ENCODE assay signal across 16 cellular contexts in the genomic region with DNA sequence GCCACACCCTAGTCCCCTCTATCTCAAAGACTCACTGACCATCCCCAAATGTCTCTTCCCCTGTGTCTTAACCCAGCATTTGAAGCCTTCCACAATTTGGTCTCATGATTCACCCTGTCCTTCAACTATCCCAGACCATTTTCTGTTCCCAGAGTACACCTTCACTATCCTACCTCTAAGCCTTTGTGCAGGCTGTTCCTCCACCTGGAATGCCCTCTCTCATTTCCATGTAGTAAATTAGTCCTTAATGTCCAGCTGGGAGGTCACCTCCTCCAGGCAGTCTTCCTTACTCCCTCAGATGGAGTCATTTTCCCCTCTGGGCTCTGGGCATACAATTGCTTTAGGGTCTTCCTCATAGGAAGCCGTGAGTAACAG. TPM values are rescaled to one million over a fixed set of nuclear protein-coding genes. Genes with fewer than 3 reads are reported as not detected.
DNase-seq lines count a peak whose midpoint lies in the region; ATAC-seq and TF ChIP-seq lines count a peak whose summit lies in the region.
"Had no signal": no experiment of that assay in that cellular context is flagged by ENCODE, and none has a peak within 500 bp of the region (broad histone marks: within the 10 kb centered on the region; RNA-seq: fewer than 3 reads in every experiment).

No MANE protein-coding gene starts in this region.

- H3K9me3 Mint-ChIP-seq in activated T-cell treated with anti-CD3 and anti-CD28 coated beads, Interleukin-2, amount 50 U/mL, for 24 hours = no peaks in the 10 kb centered on the region
- peaks cover 3% of the 10 kb centered on the region for H3K9me3 Mint-ChIP-seq in activated T-cell treated with anti-CD3 and anti-CD28 coated beads, Interleukin-2, amount 50 U/mL, for 4 hours
- H3K9me3 Mint-ChIP-seq in HFFc6 = no peaks in the 10 kb centered on the region
- H3K9me3 Mint-ChIP-seq in activated T-helper 17 cell treated with anti-CD3 and anti-CD28 coated beads, Interleukin-2, amount 50 U/mL, for 72 hours = no peaks in the 10 kb centered on the region
- no peaks in the 10 kb centered on the region for H3K9me3 Mint-ChIP-seq in neural crest cell
- H3K9me3 Mint-ChIP-seq: dendritic cell treated with granulocyte-macrophage colony-stimulating factor and Interleukin-4, amounts not matched to agents 40 ng/mL and 50 ng/mL, for 4 days had no signal

- TF ChIP-seq CTCF in HFFc6 (IDR thresholded peaks at IDR 0.05) (no peak), neural crest cell (conservative IDR thresholded peaks at IDR 0.05) (no peak)

- H3K27ac Mint-ChIP-seq in activated T-cell treated with anti-CD3 and anti-CD28 coated beads, Interleukin-2, amount 50 U/mL, for 24 hours = peak overlapping the region; percentile 76
- peak overlapping the region; percentile 14; the same call in 1 of the 2 replicates for H3K27ac Mint-ChIP-seq in HFFc6
- peak overlapping the region; percentile 7 for H3K27ac Mint-ChIP-seq in activated T-helper 17 cell treated with anti-CD3 and anti-CD28 coated beads, Interleukin-2, amount 50 U/mL, for 72 hours
- no peak overlapping the region for H3K27ac Mint-ChIP-seq in neural crest cell (ENCODE audit: unreplicated experiment)

- DNase-seq in activated T-cell treated with anti-CD3 and anti-CD28 coated beads, Interleukin-2, amount 50 U/mL, for 24 hours = no peak
- no peak for DNase-seq in activated T-cell treated with anti-CD3 and anti-CD28 coated beads, Interleukin-2, amount 50 U/mL, for 4 hours
- DNase-seq in HFFc6 (no peak), neural crest cell (ENCODE audit: low read depth, low spot score) (no peak), NK-92 (lab: John Stamatoyannopoulos, UW; ENCODE audit: unreplicated experiment) (no peak), NCI-H226 (no peak)
- DNase-seq: activated CD4-positive, CD25-positive, alpha-beta regulatory T cell treated with anti-CD3 and anti-CD28 coated beads, Interleukin-2, amount 50 U/mL, for 72 hours; C1 segment of cervical spinal cord; foreskin fibroblast; hippocampal formation; MV-4-11; NCI-H187; NCI-H345 had no signal

- H3K27me3 Mint-ChIP-seq in activated T-cell treated with anti-CD3 and anti-CD28 coated beads, Interleukin-2, amount 50 U/mL, for 24 hours = no peaks in the 10 kb centered on the region
- H3K27me3 Mint-ChIP-seq in activated T-cell treated with anti-CD3 and anti-CD28 coated beads, Interleukin-2, amount 50 U/mL, for 4 hours (ENCODE audit: low read depth) = no peaks in the 10 kb centered on the region
- H3K27me3 Mint-ChIP-seq in HFFc6 (ENCODE audit: insufficient read depth) (peaks cover 9% of the 10 kb centered on the region), neural crest cell (ENCODE audit: low read depth) (peaks cover 18% of the 10 kb centered on the region)
- no peaks in the 10 kb centered on the region for H3K27me3 Mint-ChIP-seq in activated T-helper 17 cell treated with anti-CD3 and anti-CD28 coated beads, Interleukin-2, amount 50 U/mL, for 72 hours

- ATAC-seq in activated T-cell treated with anti-CD3 and anti-CD28 coated beads, Interleukin-2, amount 50 U/mL, for 4 hours = no peak
- no peak for ATAC-seq in activated T-helper 17 cell treated with anti-CD3 and anti-CD28 coated beads, Interleukin-2, amount 50 U/mL, for 72 hours (replicated peaks)
- ATAC-seq in HG02763 (IDR thresholded peaks at IDR 0.05; ENCODE audit: unreplicated experiment) = no peak

- no peak overlapping the region for H3K4me3 Mint-ChIP-seq in activated T-cell treated with anti-CD3 and anti-CD28 coated beads, Interleukin-2, amount 50 U/mL, for 24 hours
- no peak overlapping the region for H3K4me3 Mint-ChIP-seq in activated T-cell treated with anti-CD3 and anti-CD28 coated beads, Interleukin-2, amount 50 U/mL, for 4 hours
- H3K4me3 Mint-ChIP-seq in HFFc6 = no peak overlapping the region
- no peak overlapping the region for H3K4me3 Mint-ChIP-seq in activated T-helper 17 cell treated with anti-CD3 and anti-CD28 coated beads, Interleukin-2, amount 50 U/mL, for 72 hours
- peak overlapping the region; percentile 32 for H3K4me3 Mint-ChIP-seq in neural crest cell
- H3K4me3 Mint-ChIP-seq: dendritic cell treated with granulocyte-macrophage colony-stimulating factor and Interleukin-4, amounts not matched to agents 40 ng/mL and 50 ng/mL, for 4 days had no signal

- peaks cover 45% of the 10 kb centered on the region for H3K4me1 Mint-ChIP-seq in activated T-cell treated with anti-CD3 and anti-CD28 coated beads, Interleukin-2, amount 50 U/mL, for 24 hours (ENCODE audit: low read depth)
- peaks cover 36% of the 10 kb centered on the region for H3K4me1 Mint-ChIP-seq in activated T-cell treated with anti-CD3 and anti-CD28 coated beads, Interleukin-2, amount 50 U/mL, for 4 hours (ENCODE audit: low read depth)
- peaks cover 46% of the 10 kb centered on the region for H3K4me1 Mint-ChIP-seq in HFFc6 (ENCODE audit: low read depth)
- peaks cover 28% of the 10 kb centered on the region for H3K4me1 Mint-ChIP-seq in activated T-helper 17 cell treated with anti-CD3 and anti-CD28 coated beads, Interleukin-2, amount 50 U/mL, for 72 hours
- peaks cover 30% of the 10 kb centered on the region for H3K4me1 Mint-ChIP-seq in neural crest cell

- peaks cover 3% of the 10 kb centered on the region for H3K36me3 Mint-ChIP-seq in activated T-cell treated with anti-CD3 and anti-CD28 coated beads, Interleukin-2, amount 50 U/mL, for 24 hours (ENCODE audit: low read depth)
- no peaks in the 10 kb centered on the region for H3K36me3 Mint-ChIP-seq in activated T-cell treated with anti-CD3 and anti-CD28 coated beads, Interleukin-2, amount 50 U/mL, for 4 hours (ENCODE audit: insufficient read depth)
- no peaks in the 10 kb centered on the region for H3K36me3 Mint-ChIP-seq in HFFc6 (ENCODE audit: low read depth)
- no peaks in the 10 kb centered on the region for H3K36me3 Mint-ChIP-seq in activated T-helper 17 cell treated with anti-CD3 and anti-CD28 coated beads, Interleukin-2, amount 50 U/mL, for 72 hours (ENCODE audit: low read depth)
- H3K36me3 Mint-ChIP-seq in neural crest cell (ENCODE audit: low read depth) = no peaks in the 10 kb centered on the region

RNA-seq across cellular contexts. Expression of a gene that starts 31.1 kb away (rescaled TPM):
- 10 to 100 TPM; 64.3 to 66.3 (median 65.8) TPM for total RNA-seq in activated T-cell treated with anti-CD3 and anti-CD28 coated beads, Interleukin-2, amount 50 U/mL, for 4 hours
- 1 to 10 TPM; 2.4 to 8.8 (median 3.4) TPM for total RNA-seq in HFFc6 (2021; fragmentation: NEBNext Ultra II Directional; extraction: Animal tissue kit (Norgen Biotek cat#: 25700))
- total RNA-seq in activated T-helper 17 cell treated with anti-CD3 and anti-CD28 coated beads, Interleukin-2, amount 50 U/mL, for 72 hours = 10 to 100 TPM; 40.0 to 63.2 TPM
- total RNA-seq in neural crest cell = 108 and 119 TPM in 2 replicates

Comparison
In these comparisons a context has a peak if more than half of its experiments do, and no peak if none do; other contexts are left out.
1. RNA of a gene that starts 31.1 kb away (total RNA-seq): 108 to 119 TPM in neural crest cell, 64.3 to 66.3 TPM in activated T-cell treated with anti-CD3 and anti-CD28 coated beads, Interleukin-2, amount 50 U/mL, for 4 hours and 40.0 to 63.2 TPM in activated T-helper 17 cell treated with anti-CD3 and anti-CD28 coated beads, Interleukin-2, amount 50 U/mL, for 72 hours; 2.4 to 8.8 TPM in HFFc6; every median in the first group is over 4 times any median in the second.